ENCODE assay signal across 11 cellular contexts in the genomic region with DNA sequence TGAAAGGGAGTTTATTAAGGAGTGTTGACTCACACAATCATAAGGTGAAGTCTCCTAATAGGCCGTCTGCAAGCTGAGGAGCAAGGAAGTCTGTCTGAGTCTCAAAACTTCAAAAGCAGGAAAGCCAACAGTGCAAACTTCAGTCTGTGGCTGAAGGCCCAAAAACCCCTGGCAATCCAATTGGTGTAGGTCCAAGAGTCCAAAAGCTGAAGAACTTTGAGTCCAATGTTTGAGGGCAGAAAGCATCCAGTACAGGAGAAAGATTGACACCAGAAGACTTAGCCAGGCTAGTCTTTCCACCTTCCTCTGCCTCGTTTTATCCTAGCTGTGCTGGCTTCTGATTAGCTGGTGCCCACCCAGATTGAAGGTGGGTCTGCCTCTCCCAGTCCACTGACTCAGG.
"Had no signal": no experiment of that assay in that cellular context is flagged by ENCODE, and none has a peak within 500 bp of the region (broad histone marks: within the 10 kb centered on the region; RNA-seq: fewer than 3 reads in every experiment).

No MANE protein-coding gene starts in this region.

- H3K4me2 ChIP-seq: GM23338 had no signal

- ATAC-seq: GM23338, HCT116 had no signal

- DNase-seq: GM23248, GOT3, H7, H9, HCEC 1CT, HFFc6 had no signal

- H3K4me1 ChIP-seq: HAP-1 had no signal

- H3K27ac ChIP-seq: GM23248 had no signal

- H3K9me3 ChIP-seq: HAP-1 had no signal

- H3K9ac ChIP-seq: GM23248 had no signal

- H2AFZ ChIP-seq: GM23248, GM23338 had no signal

- H3K4me3 ChIP-seq: GM23248, GM23338, HAP-1 had no signal

- FAIRE-seq: H1, H54 had no signal

- H3K36me3 ChIP-seq: HAP-1 had no signal
